8 cellular contexts compared by ENCODE assay signal in genomic region chr11:74397531-74398243, GRCh38. TPM values are rescaled to one million over a fixed set of nuclear protein-coding genes. Genes with fewer than 3 reads are reported as not detected.
DNase-seq lines count a peak whose midpoint lies in the region; ATAC-seq and TF ChIP-seq lines count a peak whose summit lies in the region.

No MANE protein-coding gene starts in this region.

- DNase-seq in DMS79 (lab: John Stamatoyannopoulos, UW) (peak; percentile 40), HEK293T (ENCODE audit: extremely low spot score) (peak; percentile 36), NCI-H2171 treated with DMSO at 0.1 percent for 48 hours (lab: John Stamatoyannopoulos, UW) (peak; percentile 53), mesenchymal stem cell (peak; percentile 40), occipital lobe (lab: John Stamatoyannopoulos, UW) (no peak)
- DNase-seq in effector CD4-positive, alpha-beta T cell = peak; percentile 29
- DNase-seq in stimulated activated naive CD8-positive, alpha-beta T cell treated with anti-CD3 and anti-CD28 coated beads, Interleukin-15, amount 100 ng/mL, for 72 hours = peak; percentile 34 to 42

- peak; percentile 33 for ATAC-seq in stimulated activated naive CD8-positive, alpha-beta T cell treated with anti-CD3 and anti-CD28 coated beads, Interleukin-15, amount 100 ng/mL, for 72 hours

- H2AK5ac ChIP-seq in mesenchymal stem cell (ENCODE audit: low read length, severe bottlenecking) = no peak overlapping the region

- no peak overlapping the region for H2BK5ac ChIP-seq in mesenchymal stem cell (ENCODE audit: low read depth, low read length, poor library complexity, severe bottlenecking)

- no peak; the same call in 1 of the 2 replicates for TF ChIP-seq CTCF in VCaP (conservative IDR thresholded peaks at IDR 0.05)

- peak overlapping the region; percentile 69 for H4K8ac ChIP-seq in mesenchymal stem cell (ENCODE audit: low read length)

- H3K4ac ChIP-seq in mesenchymal stem cell (ENCODE audit: low read depth in 1 of 2, low read length in 2 of 2) = no peak overlapping the region

- no peaks in the 10 kb centered on the region for H3K9me3 Mint-ChIP-seq in stimulated activated naive CD8-positive, alpha-beta T cell treated with anti-CD3 and anti-CD28 coated beads, Interleukin-15, amount 100 ng/mL, for 72 hours

- H3K14ac ChIP-seq in mesenchymal stem cell (ENCODE audit: low read length in 2 of 2) = peak overlapping the region in 1 of 2 experiments; percentile 35

- H3K23ac ChIP-seq in mesenchymal stem cell (ENCODE audit: low read length in 2 of 2) = peak overlapping the region in 1 of 2 experiments; percentile 2

- H4K91ac ChIP-seq in mesenchymal stem cell (ENCODE audit: low read length) = peak overlapping the region; percentile 56

- H3K4me3 ChIP-seq in mesenchymal stem cell (ENCODE audit: insufficient read depth in 1 of 2, low read depth in 1 of 2, low read length in 2 of 2) = peak overlapping the region; percentile 82 to 92

- peak overlapping the region; percentile 21 for H2AFZ ChIP-seq in mesenchymal stem cell (ENCODE audit: low read depth, low read length)

- peak overlapping the region; percentile 43 for H2BK120ac ChIP-seq in mesenchymal stem cell (ENCODE audit: low read depth, low read length)

- H3K4me1 ChIP-seq in mesenchymal stem cell (ENCODE audit: control insufficient read depth, insufficient read depth, low read depth, low read length) = peaks cover 1% of the 10 kb centered on the region

- H3K27me3 Mint-ChIP-seq in stimulated activated naive CD8-positive, alpha-beta T cell treated with anti-CD3 and anti-CD28 coated beads, Interleukin-15, amount 100 ng/mL, for 72 hours = no peaks in the 10 kb centered on the region

- H3K27ac ChIP-seq in VCaP = peak overlapping the region; percentile 84
- no peak overlapping the region for H3K27ac ChIP-seq in mesenchymal stem cell (ENCODE audit: low read length, poor library complexity, severe bottlenecking)

- H3K27ac Mint-ChIP-seq in stimulated activated naive CD8-positive, alpha-beta T cell treated with anti-CD3 and anti-CD28 coated beads, Interleukin-15, amount 100 ng/mL, for 72 hours = peak overlapping the region; percentile 89 to 97

- peak overlapping the region; percentile 37 to 71 for H3K18ac ChIP-seq in mesenchymal stem cell (ENCODE audit: low read depth in 1 of 2, low read length in 2 of 2)

- POLR2A ChIA-PET in HEK293T (lab: Yijun Ruan, JAX) = interaction anchor here (0.9 to 2.6 kb wide), 7 partner anchors 10 to 195 kb away, joined by 3 to 28 read pairs (median 6); no protein-coding TSS in a partner anchor

- no peaks in the 10 kb centered on the region for H3K36me3 ChIP-seq in mesenchymal stem cell (ENCODE audit: control insufficient read depth in 1 of 2, insufficient read depth in 2 of 2, low read depth in 1 of 2, low read length in 2 of 2)

- no peaks in the 10 kb centered on the region for H3K27me3 ChIP-seq in mesenchymal stem cell (ENCODE audit: control insufficient read depth in 1 of 2, insufficient read depth in 1 of 2, low read length in 2 of 2)

- H2BK12ac ChIP-seq in mesenchymal stem cell (ENCODE audit: low read length in 2 of 2) = peak overlapping the region in 1 of 2 experiments; percentile 61

- peaks cover 30% of the 10 kb centered on the region for H3K4me1 Mint-ChIP-seq in stimulated activated naive CD8-positive, alpha-beta T cell treated with anti-CD3 and anti-CD28 coated beads, Interleukin-15, amount 100 ng/mL, for 72 hours

- 1% methylated on average over 33 of the region's 34 CpGs for WGBS in mesenchymal stem cell

- H2BK15ac ChIP-seq in mesenchymal stem cell (ENCODE audit: low read depth, poor library complexity, severe bottlenecking) = peak overlapping the region; percentile 99

- H3K4me3 Mint-ChIP-seq in stimulated activated naive CD8-positive, alpha-beta T cell treated with anti-CD3 and anti-CD28 coated beads, Interleukin-15, amount 100 ng/mL, for 72 hours = peak overlapping the region; percentile 90 to 100

- H3K4me2 ChIP-seq in mesenchymal stem cell (ENCODE audit: low read length, poor library complexity, severe bottlenecking) = peak overlapping the region; percentile 85

- no peaks in the 10 kb centered on the region for H3K9me3 ChIP-seq in mesenchymal stem cell (ENCODE audit: control insufficient read depth, low read length)

- peaks cover 14% of the 10 kb centered on the region for H3K79me1 ChIP-seq in mesenchymal stem cell (replicated peaks; ENCODE audit: low read length, poor library complexity, severe bottlenecking)

- CTCF ChIA-PET in HEK293T (lab: Yijun Ruan, JAX) = interaction anchor here (0.6 to 1.2 kb wide), 2 partner anchors 39 to 46 kb away, joined by 3 read pairs; no protein-coding TSS in a partner anchor

- peak overlapping the region; percentile 86 for H3K9ac ChIP-seq in mesenchymal stem cell (ENCODE audit: low read length)

TF ChIP-seq in HEK293T, 16 proteins besides CTCF, POLR2A, EP300 and RAD21:
- TF ChIP-seq ZNF384 (IDR thresholded peaks at IDR 0.05) = peak; percentile 49; the same call in 1 of the 2 replicates
- TF ChIP-seq CTBP1 (IDR thresholded peaks at IDR 0.05; ENCODE audit: borderline replicate concordance) = no peak

RNA-seq across cellular contexts. Expression of gene PGM2L1, which starts 0.5 kb away (rescaled TPM):
- polyA plus RNA-seq in mesenchymal stem cell (2013, experiment 1 of 2) = 2.2 TPM
- 2.1 TPM for polyA plus RNA-seq in mesenchymal stem cell (2013, experiment 2 of 2)
- total RNA-seq in occipital lobe = 182 TPM
